In the genomic region with DNA sequence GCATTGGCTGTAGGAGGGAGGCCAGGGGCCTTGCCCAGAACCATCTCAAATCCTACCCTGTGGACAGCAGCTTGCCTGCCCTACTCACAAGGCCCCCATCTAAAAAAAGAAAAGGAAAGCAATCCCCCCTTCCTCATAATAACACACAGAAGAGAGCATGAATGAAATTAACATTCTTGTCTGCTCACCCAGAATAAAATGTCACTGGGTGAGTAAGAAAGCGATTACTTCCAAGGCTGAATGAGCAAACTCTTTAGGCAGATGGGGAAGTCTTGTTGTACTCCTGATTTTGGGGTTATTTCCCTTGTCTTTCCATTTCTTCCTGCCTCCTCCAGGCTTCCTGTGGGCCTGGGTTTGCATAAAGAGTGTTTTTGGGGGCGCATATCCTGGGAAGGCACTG, we compare ENCODE assay signal across 1 cellular context.
TF ChIP-seq lines count a peak whose summit lies in the region.

No MANE protein-coding gene starts in this region.

TF ChIP-seq in GM23338, 12 proteins besides CTCF, POLR2A, EP300 and RAD21 (continued from another document):
- TF ChIP-seq REST (IDR thresholded peaks at IDR 0.05; ENCODE audit: unreplicated experiment) (no peak), JUNB (IDR thresholded peaks at IDR 0.05; ENCODE audit: unreplicated experiment) (no peak), ZNF114 (CRISPR knock-in tag; IDR thresholded peaks at IDR 0.05) (no peak), POLR2AphosphoS5 (IDR thresholded peaks at IDR 0.05; ENCODE audit: low read depth) (no peak), STAT1 (IDR thresholded peaks at IDR 0.05; ENCODE audit: unreplicated experiment) (no peak), EZH2phosphoT487 (IDR thresholded peaks at IDR 0.05; ENCODE audit: unreplicated experiment) (no peak), ZNF331 (CRISPR knock-in tag; IDR thresholded peaks at IDR 0.05; ENCODE audit: low read depth) (no peak), NANOG (IDR thresholded peaks at IDR 0.05; ENCODE audit: borderline replicate concordance) (no peak), ETS1 (IDR thresholded peaks at IDR 0.05) (no peak)
